9 cellular contexts compared by ENCODE assay signal in genomic region chr12:1595690-1596347, GRCh38. TPM values are rescaled to one million over a fixed set of nuclear protein-coding genes. Genes with fewer than 3 reads are reported as not detected.
DNase-seq lines count a peak whose midpoint lies in the region; ATAC-seq and TF ChIP-seq lines count a peak whose summit lies in the region.
"Had no signal": no experiment of that assay in that cellular context is flagged by ENCODE, and none has a peak within 500 bp of the region (broad histone marks: within the 10 kb centered on the region; RNA-seq: fewer than 3 reads in every experiment).

No MANE protein-coding gene starts in this region.

- ATAC-seq in natural killer cell treated with Interleukin-12 subunit alpha and Interleukin-12 subunit beta and Interleukin-15 and Interleukin-18, amount 100 ng/mL, for 72 hours: no peak
- ATAC-seq in HG03095 (IDR thresholded peaks at IDR 0.05; ENCODE audit: unreplicated experiment): no peak
- no peak for ATAC-seq in GM18867 (IDR thresholded peaks at IDR 0.05; ENCODE audit: unreplicated experiment)
- no peak for ATAC-seq in GM21717 (IDR thresholded peaks at IDR 0.05; ENCODE audit: unreplicated experiment)
- ATAC-seq in GM19351 (IDR thresholded peaks at IDR 0.05; ENCODE audit: unreplicated experiment): no peak

- TF ChIP-seq CTCF in A673 (conservative IDR thresholded peaks at IDR 0.05; ENCODE audit: low read depth, low read length) (no peak), HFFc6 (IDR thresholded peaks at IDR 0.05) (no peak)

- no TSS peak for BruUV-seq in A673 (replicated peaks; lab: Mats Ljungman, UMichigan)

- H3K9me3 ChIP-seq in A673 (ENCODE audit: low read depth, low read length, poor library complexity, severe bottlenecking): no peaks in the 10 kb centered on the region

- H3K4me1 Mint-ChIP-seq in HFFc6 (ENCODE audit: low read depth): peaks cover 77% of the 10 kb centered on the region
- peaks cover 40 to 44% of the 10 kb centered on the region in 2 donors for H3K4me1 Mint-ChIP-seq in natural killer cell treated with Interleukin-12 subunit alpha and Interleukin-12 subunit beta and Interleukin-15 and Interleukin-18, amount 100 ng/mL, for 72 hours (ENCODE audit: low read depth in 2 of 2)

- POLR2A ChIA-PET in A673 (lab: Charles Lee; ENCODE audit: low non-redundant PET): no interaction called here

- H3K36me3 ChIP-seq in A673 (ENCODE audit: insufficient read depth, low read length, poor library complexity, severe bottlenecking): no peaks in the 10 kb centered on the region

- H3K4me3 ChIP-seq in A673 (ENCODE audit: low read depth, low read length, poor library complexity, severe bottlenecking): peak overlapping the region; percentile 80

- DNase-seq in A673 (ENCODE audit: low spot score) (no peak), HFFc6 (peak; percentile 80), caudate nucleus (lab: John Stamatoyannopoulos, UW) (no peak)
- DNase-seq in natural killer cell treated with Interleukin-12 subunit alpha and Interleukin-12 subunit beta and Interleukin-15 and Interleukin-18, amount 100 ng/mL, for 72 hours (ENCODE audit: low spot score): no peak

- H3K27me3 ChIP-seq in A673 (replicated peaks; ENCODE audit: insufficient read depth, low read depth, low read length, poor library complexity): no peaks in the 10 kb centered on the region

- H3K27me3 Mint-ChIP-seq in HFFc6 (ENCODE audit: insufficient read depth): peaks cover 19% of the 10 kb centered on the region
- no peaks in the 10 kb centered on the region for H3K27me3 Mint-ChIP-seq in natural killer cell treated with Interleukin-12 subunit alpha and Interleukin-12 subunit beta and Interleukin-15 and Interleukin-18, amount 100 ng/mL, for 72 hours

- peak overlapping the region; percentile 88 for H3K27ac ChIP-seq in A673 (ENCODE audit: low read depth, low read length, poor library complexity, severe bottlenecking)
- peak overlapping the region; percentile 100 for H3K27ac ChIP-seq in caudate nucleus (ENCODE audit: low read depth, low read length)

- intact Hi-C loops in A673 (cut with micrococcal nuclease; ENCODE audit: unreplicated experiment): loop anchor here (10.0 kb wide), 1 partner anchor 841 kb away; the partner anchor contains the start of gene WNK1

- peaks cover 14% of the 10 kb centered on the region for H3K4me1 ChIP-seq in A673 (ENCODE audit: insufficient read depth, low read length, poor library complexity, severe bottlenecking)

- CTCF ChIA-PET in A673 (lab: Charles Lee): no interaction called here

- peak overlapping the region; percentile 98 for H3K27ac Mint-ChIP-seq in HFFc6
- H3K27ac Mint-ChIP-seq in natural killer cell treated with Interleukin-12 subunit alpha and Interleukin-12 subunit beta and Interleukin-15 and Interleukin-18, amount 100 ng/mL, for 72 hours: peak overlapping the region; percentile 88 to 92

- no peaks in the 10 kb centered on the region for H3K9me3 Mint-ChIP-seq in HFFc6
- H3K9me3 Mint-ChIP-seq in natural killer cell treated with Interleukin-12 subunit alpha and Interleukin-12 subunit beta and Interleukin-15 and Interleukin-18, amount 100 ng/mL, for 72 hours: no peaks in the 10 kb centered on the region

- peak overlapping the region; percentile 88 for H3K4me3 Mint-ChIP-seq in HFFc6
- peak overlapping the region; percentile 85 for H3K4me3 Mint-ChIP-seq in natural killer cell treated with Interleukin-12 subunit alpha and Interleukin-12 subunit beta and Interleukin-15 and Interleukin-18, amount 100 ng/mL, for 72 hours

- H3K36me3 Mint-ChIP-seq in HFFc6 (ENCODE audit: low read depth): peaks cover 31% of the 10 kb centered on the region
- H3K36me3 Mint-ChIP-seq in natural killer cell treated with Interleukin-12 subunit alpha and Interleukin-12 subunit beta and Interleukin-15 and Interleukin-18, amount 100 ng/mL, for 72 hours: no peaks in the 10 kb centered on the region

RNA-seq across cellular contexts. Expression of gene FBXL14, which starts 1.4 kb away (rescaled TPM):
- total RNA-seq in A673 (2021): 19.3 and 21.2 TPM in 2 replicates
- total RNA-seq in HFFc6 (2021; fragmentation: NEBNext Ultra II Directional; extraction: Animal tissue kit (Norgen Biotek cat#: 25700)): 1 to 10 TPM; 5.2 to 6.5 (median 5.4) TPM
- 10 to 100 TPM; 19.4 to 26.2 TPM for total RNA-seq in natural killer cell treated with Interleukin-12 subunit alpha and Interleukin-12 subunit beta and Interleukin-15 and Interleukin-18, amount 100 ng/mL, for 72 hours

RNA-seq across cellular contexts. Expression of gene WNT5B, which starts 33.2 kb away (rescaled TPM):
- 0.34 and 0.59 TPM in 2 replicates for total RNA-seq in A673 (2021)
- 100 to 1,000 TPM; 191 to 289 (median 200) TPM for total RNA-seq in HFFc6 (2021; fragmentation: NEBNext Ultra II Directional; extraction: Animal tissue kit (Norgen Biotek cat#: 25700))
- under 1 TPM in 1 of 2 donors, not detected in 1; 0.47 TPM for total RNA-seq in natural killer cell treated with Interleukin-12 subunit alpha and Interleukin-12 subunit beta and Interleukin-15 and Interleukin-18, amount 100 ng/mL, for 72 hours
- total RNA-seq: mononuclear cell had no signal

Comparison
In these comparisons a context has a peak if more than half of its experiments do, and no peak if none do; other contexts are left out.
1. RNA of gene WNT5B, which starts 33.2 kb away (total RNA-seq): 191 to 289 TPM in HFFc6; 0.47 TPM in natural killer cell treated with Interleukin-12 subunit alpha and Interleukin-12 subunit beta and Interleukin-15 and Interleukin-18, amount 100 ng/mL, for 72 hours and 0.34 to 0.59 TPM in A673; every median in the first group is over 100 times any median in the second.